Comparison of ENCODE assay signal across 9 cellular contexts in genomic region chr1:218380125-218380977, GRCh38. TPM values are rescaled to one million over a fixed set of nuclear protein-coding genes. Genes with fewer than 3 reads are reported as not detected.
DNase-seq lines count a peak whose midpoint lies in the region; TF ChIP-seq lines count a peak whose summit lies in the region.
"Had no signal": no experiment of that assay in that cellular context is flagged by ENCODE, and none has a peak within 500 bp of the region (broad histone marks: within the 10 kb centered on the region; RNA-seq: fewer than 3 reads in every experiment).

No MANE protein-coding gene starts in this region.

- in situ Hi-C loops in astrocyte of the spinal cord (cut with HindIII; ENCODE audit: low sequenced_read_pairs) = no loop called here

- CTCF ChIA-PET in A673 (lab: Charles Lee) = no interaction called here

- DNase-seq in A673 (ENCODE audit: low spot score) (peak; percentile 12), HS-27A (ENCODE audit: low read depth) (peak; percentile 73), astrocyte of the spinal cord (ENCODE audit: low read depth, low spot score) (peak; percentile 83), kidney glomerular epithelial cell (lab: John Stamatoyannopoulos, UW) (peak; percentile 94), erythroblast (lab: John Stamatoyannopoulos, UW) (no peak), colonic mucosa (no peak), RKO (ENCODE audit: low spot score) (no peak), NCI-H146 (lab: John Stamatoyannopoulos, UW) (no peak)
- DNase-seq: CD4-positive, alpha-beta memory T cell had no signal

- H3K4me1 ChIP-seq in A673 (ENCODE audit: insufficient read depth, low read length, poor library complexity, severe bottlenecking) (peaks cover 13% of the 10 kb centered on the region), colonic mucosa (no peaks in the 10 kb centered on the region)

- intact Hi-C loops in A673 (cut with micrococcal nuclease; ENCODE audit: unreplicated experiment) = no loop called here
- intact Hi-C loops in colonic mucosa (cut with DNase I) = no loop called here

- TF ChIP-seq CTCF in A673 (conservative IDR thresholded peaks at IDR 0.05; ENCODE audit: low read depth, low read length) (no peak), astrocyte of the spinal cord (IDR thresholded peaks at IDR 0.05; ENCODE audit: low read depth, low read length) (no peak), colonic mucosa (IDR thresholded peaks at IDR 0.05) (no peak)

- H3K27ac ChIP-seq in A673 (ENCODE audit: low read depth, low read length, poor library complexity, severe bottlenecking) = no peak overlapping the region
- no peak overlapping the region for H3K27ac ChIP-seq in colonic mucosa

- no peak overlapping the region for H3K9ac ChIP-seq in colonic mucosa (ENCODE audit: low read depth in 2 of 2, low read length in 2 of 2)

- H3K4me3 ChIP-seq in A673 (ENCODE audit: low read depth, low read length, poor library complexity, severe bottlenecking) (no peak overlapping the region), astrocyte of the spinal cord (ENCODE audit: low read depth, low read length) (no peak overlapping the region), colonic mucosa (no peak overlapping the region)

- H3K27me3 ChIP-seq in A673 (replicated peaks; ENCODE audit: insufficient read depth, low read depth, low read length, poor library complexity) = no peaks in the 10 kb centered on the region
- no peaks in the 10 kb centered on the region for H3K27me3 ChIP-seq in colonic mucosa

- H3K9me3 ChIP-seq in A673 (ENCODE audit: low read depth, low read length, poor library complexity, severe bottlenecking) = no peaks in the 10 kb centered on the region
- H3K9me3 ChIP-seq in colonic mucosa = no peaks in the 10 kb centered on the region

- H3K36me3 ChIP-seq in A673 (ENCODE audit: insufficient read depth, low read length, poor library complexity, severe bottlenecking) (no peaks in the 10 kb centered on the region), colonic mucosa (no peaks in the 10 kb centered on the region)

- BruUV-seq in A673 (replicated peaks; lab: Mats Ljungman, UMichigan) = no TSS peak

- POLR2A ChIA-PET in A673 (lab: Charles Lee; ENCODE audit: low non-redundant PET) = no interaction called here

- TF ChIP-seq POLR2A in erythroblast (IDR thresholded peaks at IDR 0.05; ENCODE audit: low read length) = no peak

RNA-seq across cellular contexts. Expression of gene TGFB2, which starts 35.2 kb away (rescaled TPM):
- total RNA-seq in A673 (2021) (1.2 and 1.4 TPM in 2 replicates), colonic mucosa (1 to 10 TPM in 1 of 2 donors, under 1 TPM in 1; 0.27 to 4.6 TPM)
- total RNA-seq: CD4-positive, alpha-beta memory T cell had no signal

Comparison
In these comparisons a context has a peak if more than half of its experiments do, and no peak if none do; other contexts are left out.
1. DNase-seq: peak in A673 (single experiment), HS-27A (single experiment), astrocyte of the spinal cord (single experiment) and kidney glomerular epithelial cell (single experiment); none in erythroblast (0 of 2), colonic mucosa (single experiment), RKO (single experiment) and NCI-H146 (single experiment).